ENCODE assay signal across 1 cellular context in the genomic region with DNA sequence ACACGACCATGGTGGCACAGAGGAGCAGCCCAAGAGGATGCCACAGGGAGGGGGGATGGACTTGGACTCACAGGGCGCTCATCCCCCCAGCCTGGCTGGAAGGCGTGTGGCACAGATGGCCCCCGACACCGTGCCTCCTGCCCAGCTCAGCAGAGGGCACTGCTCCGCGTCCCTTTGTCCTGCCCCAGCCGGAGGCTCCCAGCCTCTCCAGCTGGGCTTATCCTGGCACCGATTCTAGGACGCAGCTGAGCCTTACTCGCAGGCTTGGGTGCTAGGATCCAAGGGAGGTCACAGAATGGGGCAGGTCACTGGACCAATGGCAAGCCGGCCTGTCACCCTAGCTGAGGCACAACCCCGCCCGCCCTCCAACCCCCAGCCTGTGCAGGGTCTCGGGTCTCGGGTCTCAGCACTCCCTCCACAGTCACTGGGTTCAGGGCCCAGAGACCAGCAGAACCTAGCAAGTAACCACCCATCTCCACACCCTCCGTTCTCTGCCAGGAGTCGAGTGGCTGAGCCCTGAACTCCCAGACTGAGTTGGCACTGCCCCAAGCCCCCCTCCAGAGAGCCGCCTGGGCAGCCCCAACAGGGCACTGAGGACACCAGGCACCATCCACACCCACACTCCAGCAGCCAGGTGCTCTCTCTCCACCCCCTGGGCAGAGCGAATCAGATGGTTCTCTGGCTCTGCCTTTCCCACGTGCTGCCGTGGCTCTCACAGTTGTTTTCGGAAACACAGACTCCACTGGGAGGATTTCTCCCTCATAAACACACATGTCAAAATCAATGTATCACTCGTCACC.
TF ChIP-seq lines count a peak whose summit lies in the region.

No MANE protein-coding gene starts in this region.

TF ChIP-seq in WTC11, 78 proteins besides CTCF, POLR2A, EP300 and RAD21 (continued from another document):
- TF ChIP-seq USF2 (CRISPR knock-in tag; IDR thresholded peaks at IDR 0.05) = no peak
- TF ChIP-seq ATF6 (CRISPR knock-in tag; IDR thresholded peaks at IDR 0.05) = no peak
- TF ChIP-seq JAZF1 (CRISPR knock-in tag; IDR thresholded peaks at IDR 0.05) = no peak
- no peak for TF ChIP-seq ZMAT4 (CRISPR knock-in tag; IDR thresholded peaks at IDR 0.05)
TF ChIP-seq in WTC11: peak in this region for 0.
